24 cellular contexts compared by ENCODE assay signal in the genomic region with DNA sequence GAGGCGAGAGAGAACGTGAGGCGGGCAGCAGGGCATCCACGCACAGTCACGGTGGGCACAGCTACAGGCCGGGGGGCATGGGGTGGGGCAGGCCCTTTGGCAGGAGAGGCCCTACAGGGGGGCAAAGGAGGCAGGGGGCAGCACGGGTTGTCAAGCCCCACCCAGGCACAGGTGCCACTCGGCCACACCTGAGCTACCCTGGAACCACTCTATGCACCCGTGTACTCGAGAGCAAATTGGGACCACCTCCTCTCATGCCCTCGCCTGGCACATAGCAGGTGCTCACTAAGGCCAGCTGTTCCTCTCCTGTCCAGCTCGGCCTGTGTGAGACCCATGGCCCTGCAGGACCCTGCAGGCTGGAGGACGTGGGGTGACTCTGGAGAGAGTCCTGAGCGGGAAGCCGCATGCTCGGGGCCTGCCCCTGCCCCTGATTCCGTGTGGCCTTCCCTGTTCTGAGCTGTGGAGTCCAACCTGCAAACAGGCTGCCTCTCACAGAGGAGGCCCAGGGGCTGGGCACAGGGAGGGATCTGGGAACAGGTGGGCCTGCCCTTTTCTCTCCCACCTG. TPM values are rescaled to one million over a fixed set of nuclear protein-coding genes. Genes with fewer than 3 reads are reported as not detected.
A peak's percentile ranks its signal among the peaks of the same experiment; 100 is the strongest.
DNase-seq lines count a peak whose midpoint lies in the region; ATAC-seq and TF ChIP-seq lines count a peak whose summit lies in the region.
"Had no signal": no experiment of that assay in that cellular context is flagged by ENCODE, and none has a peak within 500 bp of the region (broad histone marks: within the 10 kb centered on the region; RNA-seq: fewer than 3 reads in every experiment).

No MANE protein-coding gene starts in this region.

- no peak for TF ChIP-seq POLR2A in stomach (IDR thresholded peaks at IDR 0.05)

- peaks cover 8% of the 10 kb centered on the region for H3K36me3 Mint-ChIP-seq in activated CD8-positive, alpha-beta T cell treated with anti-CD3 and anti-CD28 coated beads, Interleukin-2, amount 10 ng/mL, durations not matched to agents 7 days and 5 days (ENCODE audit: low read depth)
- peaks cover 21% of the 10 kb centered on the region for H3K36me3 Mint-ChIP-seq in Calu3 (ENCODE audit: insufficient read depth, unreplicated experiment)

- H3K4me1 Mint-ChIP-seq in activated CD8-positive, alpha-beta T cell treated with anti-CD3 and anti-CD28 coated beads, Interleukin-2, amount 10 ng/mL, durations not matched to agents 7 days and 5 days (ENCODE audit: low read depth) = no peaks in the 10 kb centered on the region
- H3K4me1 Mint-ChIP-seq in Calu3 (ENCODE audit: low read depth, unreplicated experiment) = no peaks in the 10 kb centered on the region
- H3K4me1 Mint-ChIP-seq: activated B cell treated with CpG ODN at 0.5 μM for 24 hours; central memory CD8-positive, alpha-beta T cell; nephron had no signal

- ATAC-seq in activated CD4-positive, CD25-positive, alpha-beta regulatory T cell treated with anti-CD3 and anti-CD28 coated beads, Interleukin-2, amount 50 U/mL, for 24 hours = no peak
- peak; percentile 22 for ATAC-seq in esophagus mucosa
- ATAC-seq in activated CD8-positive, alpha-beta T cell treated with anti-CD3 and anti-CD28 coated beads, Interleukin-2, amount 10 ng/mL, durations not matched to agents 7 days and 5 days = no peak
- ATAC-seq: effector memory CD8-positive, alpha-beta T cell had no signal

- no peak overlapping the region for H3K4me3 Mint-ChIP-seq in activated CD8-positive, alpha-beta T cell treated with anti-CD3 and anti-CD28 coated beads, Interleukin-2, amount 10 ng/mL, durations not matched to agents 7 days and 5 days
- H3K4me3 Mint-ChIP-seq in Calu3 (ENCODE audit: low read depth, unreplicated experiment) = no peak overlapping the region
- H3K4me3 Mint-ChIP-seq: activated B cell treated with CpG ODN at 0.5 μM for 24 hours; central memory CD8-positive, alpha-beta T cell; effector memory CD8-positive, alpha-beta T cell; nephron had no signal

- DNase-seq in activated CD4-positive, CD25-positive, alpha-beta regulatory T cell treated with anti-CD3 and anti-CD28 coated beads, Interleukin-2, amount 50 U/mL, for 72 hours = peak; percentile 8
- DNase-seq in mucosa of gallbladder (ENCODE audit: low spot score) (peak; percentile 6), stomach (peak; percentile 15), anterior cingulate cortex (lab: John Stamatoyannopoulos, UW) (no peak), Calu3 (no peak)
- no peak for DNase-seq in activated CD8-positive, alpha-beta T cell treated with anti-CD3 and anti-CD28 coated beads, Interleukin-2, amount 10 ng/mL, durations not matched to agents 7 days and 5 days
- DNase-seq: activated B cell treated with CpG ODN at 0.5 μM for 24 hours; AML-193; amniotic stem cell; COR-L47; effector memory CD8-positive, alpha-beta T cell; KG1; MV-4-11; NCI-H187 treated with DMSO at 0.1 percent for 48 hours; NCI-H2227 treated with DMSO at 0.1 percent for 48 hours; NCI-H774 had no signal

- POLR2A ChIA-PET in activated CD8-positive, alpha-beta T cell treated with anti-CD3 and anti-CD28 coated beads, Interleukin-2, amount 10 ng/mL, durations not matched to agents 7 days and 5 days (lab: Charles Lee) = no interaction called here

- H3K9me3 ChIP-seq in stomach = peaks cover 6 to 26% (median 18%) of the 10 kb centered on the region in 4 donors

- no peak for TF ChIP-seq EP300 in stomach (IDR thresholded peaks at IDR 0.05)

- H3K27ac Mint-ChIP-seq in activated CD8-positive, alpha-beta T cell treated with anti-CD3 and anti-CD28 coated beads, Interleukin-2, amount 10 ng/mL, durations not matched to agents 7 days and 5 days = no peak overlapping the region
- no peak overlapping the region for H3K27ac Mint-ChIP-seq in Calu3 (ENCODE audit: unreplicated experiment)
- H3K27ac Mint-ChIP-seq: activated B cell treated with CpG ODN at 0.5 μM for 24 hours; activated T-helper 2 cell treated with anti-CD3 and anti-CD28 coated beads, Interferon-gamma antibody, Interleukin-2, Interleukin-4, amounts not matched to agents 10 μg/mL and 5 μg/mL and 100 μg/mL, durations not matched to agents 14 hours and 24 hours and 36 hours; effector memory CD8-positive, alpha-beta T cell; nephron had no signal

- intact Hi-C loops in stomach (cut with DNase I; ENCODE audit: low total_unique reads) = no loop called here
- intact Hi-C loops in Calu3 (cut with micrococcal nuclease; ENCODE audit: unreplicated experiment) = no loop called here

- 89 to 95% (median 91%) methylated on average over 12 to 17 of the region's 17 CpGs for WGBS in stomach, 5 donors

- H3K27me3 ChIP-seq in stomach = no peaks in the 10 kb centered on the region
- H3K27me3 ChIP-seq: SJSA1, tibial artery had no signal

- TF ChIP-seq CTCF in stomach (IDR thresholded peaks at IDR 0.05) (no peak), Calu3 (IDR thresholded peaks at IDR 0.05; ENCODE audit: unreplicated experiment) (no peak)

- peaks cover 18 to 87% (median 86%) of the 10 kb centered on the region in 4 donors for H3K36me3 ChIP-seq in stomach

- peaks cover 19% of the 10 kb centered on the region for H3K9me3 Mint-ChIP-seq in activated CD8-positive, alpha-beta T cell treated with anti-CD3 and anti-CD28 coated beads, Interleukin-2, amount 10 ng/mL, durations not matched to agents 7 days and 5 days (ENCODE audit: insufficient read depth)
- H3K9me3 Mint-ChIP-seq in Calu3 (ENCODE audit: low read depth, unreplicated experiment) = peaks cover 2% of the 10 kb centered on the region

- CTCF ChIA-PET in activated CD8-positive, alpha-beta T cell treated with anti-CD3 and anti-CD28 coated beads, Interleukin-2, amount 10 ng/mL, durations not matched to agents 7 days and 5 days (lab: Charles Lee) = no interaction called here
- CTCF ChIA-PET in Calu3 (lab: Charles Lee) = no interaction called here

- no peaks in the 10 kb centered on the region for H3K27me3 Mint-ChIP-seq in activated CD8-positive, alpha-beta T cell treated with anti-CD3 and anti-CD28 coated beads, Interleukin-2, amount 10 ng/mL, durations not matched to agents 7 days and 5 days (ENCODE audit: low read depth)
- H3K27me3 Mint-ChIP-seq in Calu3 (ENCODE audit: unreplicated experiment) = no peaks in the 10 kb centered on the region
- H3K27me3 Mint-ChIP-seq: activated B cell treated with CpG ODN at 0.5 μM for 24 hours; central memory CD8-positive, alpha-beta T cell; effector memory CD8-positive, alpha-beta T cell had no signal

- H3K4me1 ChIP-seq in stomach = no peaks in the 10 kb centered on the region
- H3K4me1 ChIP-seq: tibial artery had no signal

- H3K27ac ChIP-seq in stomach = no peak overlapping the region
- H3K27ac ChIP-seq: 22Rv1, SJSA1, tibial artery had no signal

- H3K4me3 ChIP-seq in stomach = no peak overlapping the region
- H3K4me3 ChIP-seq: SJSA1, tibial artery had no signal

- no TSS peak for BruUV-seq in Calu3 (replicated peaks; lab: Mats Ljungman, UMichigan)

RNA-seq across cellular contexts. Expression of gene SARDH, which starts 31.4 kb away (rescaled TPM):
- total RNA-seq in esophagus mucosa (0.12 TPM), mucosa of gallbladder (2.8 TPM), stomach (10 to 100 TPM in 1 of 5 donors, 1 to 10 TPM in 3, not detected in 1; 2.3 to 15.2 (median 3.9) TPM), Calu3 (2022) (0.12 TPM in 1 of 2 replicates, not detected in the other)
- 1 to 10 TPM in 1 of 3 donors, under 1 TPM in 2; 0.76 to 2.6 (median 0.93) TPM for polyA plus RNA-seq in stomach
- 1 to 10 TPM; 3.0 to 3.4 TPM for total RNA-seq in activated CD8-positive, alpha-beta T cell treated with anti-CD3 and anti-CD28 coated beads, Interleukin-2, amount 10 ng/mL, durations not matched to agents 7 days and 5 days
- total RNA-seq: activated B cell treated with CpG ODN at 0.5 μM for 24 hours had no signal

Comparison
In these comparisons a context has a peak if more than half of its experiments do, and no peak if none do; other contexts are left out.
1. DNase-seq: peak in activated CD4-positive, CD25-positive, alpha-beta regulatory T cell treated with anti-CD3 and anti-CD28 coated beads, Interleukin-2, amount 50 U/mL, for 72 hours (single experiment), mucosa of gallbladder (single experiment) and stomach (single experiment); none in activated CD8-positive, alpha-beta T cell treated with anti-CD3 and anti-CD28 coated beads, Interleukin-2, amount 10 ng/mL, durations not matched to agents 7 days and 5 days (single experiment), anterior cingulate cortex (0 of 58) and Calu3 (single experiment).